8 cellular contexts compared by ENCODE assay signal in the genomic region with DNA sequence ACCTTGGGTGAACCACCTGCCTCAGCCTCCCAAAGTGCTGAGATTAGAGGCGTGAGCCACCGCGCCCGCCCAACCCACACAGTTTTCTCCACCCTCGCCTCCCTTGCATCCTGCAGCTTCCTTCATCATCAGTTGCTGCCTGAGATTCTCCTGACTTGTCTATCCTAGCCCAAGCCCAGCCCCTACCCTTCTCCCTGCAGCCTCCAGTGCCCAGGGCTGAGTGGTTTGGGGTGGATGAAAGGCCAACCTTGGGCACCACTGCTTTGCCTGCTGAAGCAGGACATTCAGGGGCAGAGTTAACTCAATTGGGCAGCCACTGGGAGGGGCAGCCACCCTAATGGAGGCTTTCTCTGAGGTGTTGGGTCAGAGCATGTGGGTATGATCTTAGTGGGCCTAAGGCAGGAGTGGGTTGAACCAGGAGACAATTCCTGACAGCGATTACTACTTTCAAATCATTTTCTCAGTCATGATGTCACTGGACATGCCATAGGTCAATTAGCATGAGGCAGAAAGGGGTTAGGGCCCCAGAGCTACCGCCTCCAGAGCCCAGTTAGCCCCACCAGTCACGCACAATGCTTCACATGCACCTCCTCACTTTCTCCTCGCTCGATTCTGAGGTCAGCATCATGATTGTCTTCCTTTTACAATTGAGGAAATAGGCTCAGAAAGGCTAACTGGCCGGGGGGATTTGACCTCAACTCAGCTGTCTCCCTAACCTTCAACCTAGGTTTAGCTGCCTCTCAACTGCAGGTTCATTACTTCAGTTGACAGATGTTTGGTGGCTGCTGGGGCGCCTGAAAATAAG. TPM values are rescaled to one million over a fixed set of nuclear protein-coding genes. Genes with fewer than 3 reads are reported as not detected.
A peak's percentile ranks its signal among the peaks of the same experiment; 100 is the strongest.
DNase-seq lines count a peak whose midpoint lies in the region; ATAC-seq and TF ChIP-seq lines count a peak whose summit lies in the region.

No MANE protein-coding gene starts in this region.

- DNase-seq in NCI-H2029 (lab: John Stamatoyannopoulos, UW) (peak; percentile 82), NCI-H2029 treated with DMSO at 0.1 percent for 48 hours (lab: John Stamatoyannopoulos, UW) (no peak), LNCaP clone FGC (ENCODE audit: low read depth) (no peak), mucosa of gallbladder (ENCODE audit: low spot score) (peak; percentile 52), NCI-H345 (lab: John Stamatoyannopoulos, UW) (no peak), midbrain (lab: John Stamatoyannopoulos, UW) (no peak)

- H3K27me3 Mint-ChIP-seq in brain = no peaks in the 10 kb centered on the region

- TF ChIP-seq CTCF in LNCaP clone FGC (IDR thresholded peaks at IDR 0.05; ENCODE audit: control insufficient read depth, extremely low read depth, insufficient read depth) (no peak), brain (conservative IDR thresholded peaks at IDR 0.05) (no peak)

- peak overlapping the region; percentile 87 to 90 (median 89) for H3K4me3 Mint-ChIP-seq in brain

- peaks cover 7% of the 10 kb centered on the region for H3K36me3 Mint-ChIP-seq in brain

- no peak for ATAC-seq in HG02642 (IDR thresholded peaks at IDR 0.05; ENCODE audit: poor library complexity, unreplicated experiment)

- H3K4me3 ChIP-seq in LNCaP clone FGC (ENCODE audit: low read depth, low read length) = peak overlapping the region; percentile 96

- peak overlapping the region; percentile 96 to 99 (median 97) for H3K27ac Mint-ChIP-seq in brain

- peaks cover 54% of the 10 kb centered on the region for H3K4me1 Mint-ChIP-seq in brain

- H3K9me3 Mint-ChIP-seq in brain = no peaks in the 10 kb centered on the region

RNA-seq across cellular contexts. Expression of a gene that starts 1.0 kb away (rescaled TPM):
- 247 TPM for polyA plus RNA-seq in brain (ENCODE audit: insufficient read depth, low read depth, low replicate concordance)
- total RNA-seq in mucosa of gallbladder = 120 TPM

RNA-seq across cellular contexts. Expression of a gene that starts 5.5 kb away (rescaled TPM):
- polyA plus RNA-seq in brain (ENCODE audit: insufficient read depth, low read depth, low replicate concordance) = 232 TPM
- 104 TPM for total RNA-seq in mucosa of gallbladder

RNA-seq across cellular contexts. Expression of a gene that starts 6.9 kb away (rescaled TPM):
- polyA plus RNA-seq in brain (ENCODE audit: insufficient read depth, low read depth, low replicate concordance) = 334 TPM
- 74.7 TPM for total RNA-seq in mucosa of gallbladder

RNA-seq across cellular contexts. Expression of a gene that starts 9.5 kb away (rescaled TPM):
- 204 TPM for polyA plus RNA-seq in brain (ENCODE audit: insufficient read depth, low read depth, low replicate concordance)
- total RNA-seq in mucosa of gallbladder = 62.7 TPM

RNA-seq across cellular contexts. Expression of a gene that starts 11.5 kb away (rescaled TPM):
- 8.6 TPM for polyA plus RNA-seq in brain (ENCODE audit: insufficient read depth, low read depth, low replicate concordance)
- 42.4 TPM for total RNA-seq in mucosa of gallbladder

Comparison
In these comparisons a context has a peak if more than half of its experiments do, and no peak if none do; other contexts are left out.
1. DNase-seq: peak in NCI-H2029 (single experiment) and mucosa of gallbladder (single experiment); none in NCI-H2029 treated with DMSO at 0.1 percent for 48 hours (single experiment), LNCaP clone FGC (single experiment), NCI-H345 (single experiment) and midbrain (single experiment).